In the genomic region with DNA sequence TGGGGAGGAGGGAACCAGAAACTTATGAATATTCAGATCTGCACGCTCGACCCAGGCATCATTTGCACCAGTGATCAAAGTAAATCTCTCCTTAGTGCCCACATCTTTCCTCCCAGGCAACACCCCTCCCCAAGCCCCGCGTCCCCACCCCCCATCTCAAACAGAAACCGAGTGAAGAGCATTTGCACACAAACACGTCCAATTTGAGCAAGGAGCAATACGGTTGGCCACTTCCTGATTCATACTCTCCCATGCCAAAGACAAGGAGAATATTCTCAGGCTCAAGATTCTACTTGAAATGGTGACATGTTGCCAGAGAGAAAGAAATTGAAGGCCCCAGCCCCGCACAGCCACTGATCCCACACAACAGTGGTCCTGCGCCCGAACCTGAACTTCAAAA, we compare ENCODE assay signal across 12 cellular contexts. TPM values are rescaled to one million over a fixed set of nuclear protein-coding genes. Genes with fewer than 3 reads are reported as not detected.
DNase-seq lines count a peak whose midpoint lies in the region; ATAC-seq and TF ChIP-seq lines count a peak whose summit lies in the region.
"Had no signal": no experiment of that assay in that cellular context is flagged by ENCODE, and none has a peak within 500 bp of the region (broad histone marks: within the 10 kb centered on the region; RNA-seq: fewer than 3 reads in every experiment).

No MANE protein-coding gene starts in this region.

- peak overlapping the region; percentile 17 for H3K4me3 Mint-ChIP-seq in T-helper 1 cell treated with Interleukin-12 subunit alpha and Interleukin-12 subunit beta and Interleukin-4 antibody, amounts not matched to agents 30 μg/mL and 1 μg/mL, for 36 hours

- H3K4me2 ChIP-seq in skeletal muscle satellite cell (ENCODE audit: low read length), result peak overlapping the region; percentile 68

- 47 to 52% methylated on average over 3 to 4 of the region's 10 CpGs for whole genome bisulfite sequencing in gastroesophageal sphincter (ENCODE audit: low coverage in 1 of 2), 2 donors

- H3K9me3 ChIP-seq in RWPE2 (ENCODE audit: severe bottlenecking) (no peaks in the 10 kb centered on the region), gastroesophageal sphincter (no peaks in the 10 kb centered on the region), skeletal muscle satellite cell (replicated peaks; ENCODE audit: low read length) (no peaks in the 10 kb centered on the region)

- no peak for TF ChIP-seq POLR2A in gastroesophageal sphincter (IDR thresholded peaks at IDR 0.05)

- no peaks in the 10 kb centered on the region for H3K27me3 ChIP-seq in RWPE2 (ENCODE audit: insufficient read depth, poor library complexity, severe bottlenecking)
- H3K27me3 ChIP-seq in gastroesophageal sphincter, result no peaks in the 10 kb centered on the region
- H3K27me3 ChIP-seq in skeletal muscle satellite cell (ENCODE audit: control insufficient read depth, insufficient read depth, low read length), result no peaks in the 10 kb centered on the region

- no peak for DNase-seq in T-helper 1 cell
- DNase-seq in RWPE2 (ENCODE audit: low spot score), result no peak
- DNase-seq in middle frontal gyrus (ENCODE audit: extremely low spot score, low spot score), result no peak
- no peak for DNase-seq in stimulated activated CD4-positive, alpha-beta T cell treated with anti-CD3 and anti-CD28 coated beads, Interleukin-2, amount 100 ng/mL, for 24 hours
- no peak for DNase-seq in NK-92 (lab: John Stamatoyannopoulos, UW; ENCODE audit: unreplicated experiment)
- DNase-seq: activated CD4-positive, alpha-beta T cell treated with anti-CD3 and anti-CD28 coated beads for 4 hours; erythroblast; Right ventricle myocardium superior had no signal

- peaks cover 21% of the 10 kb centered on the region for H3K36me3 Mint-ChIP-seq in T-helper 1 cell treated with Interleukin-12 subunit alpha and Interleukin-12 subunit beta and Interleukin-4 antibody, amounts not matched to agents 30 μg/mL and 1 μg/mL, for 36 hours (ENCODE audit: low read depth)

- no peaks in the 10 kb centered on the region for H3K27me3 Mint-ChIP-seq in T-helper 1 cell treated with Interleukin-12 subunit alpha and Interleukin-12 subunit beta and Interleukin-4 antibody, amounts not matched to agents 30 μg/mL and 1 μg/mL, for 36 hours (ENCODE audit: low read depth)

- no peak overlapping the region for H3K4me3 ChIP-seq in RWPE2 (ENCODE audit: severe bottlenecking)
- peak overlapping the region in 1 of 2 donors; percentile 6 for H3K4me3 ChIP-seq in gastroesophageal sphincter
- peak overlapping the region; percentile 35 for H3K4me3 ChIP-seq in skeletal muscle satellite cell (ENCODE audit: low read length)

- H3K27ac ChIP-seq in RWPE2 (ENCODE audit: poor library complexity, severe bottlenecking) (peak overlapping the region; percentile 76), gastroesophageal sphincter (peak overlapping the region in 3 of 4 donors; percentile 9 to 49 (median 46))
- H3K27ac ChIP-seq: parathyroid adenoma had no signal

- H3K27ac Mint-ChIP-seq in T-helper 1 cell treated with Interleukin-12 subunit alpha and Interleukin-12 subunit beta and Interleukin-4 antibody, amounts not matched to agents 30 μg/mL and 1 μg/mL, for 36 hours, result no peak overlapping the region

- H3K36me3 ChIP-seq in RWPE2 (ENCODE audit: low read depth), result peaks cover 11% of the 10 kb centered on the region
- H3K36me3 ChIP-seq in gastroesophageal sphincter, result peaks cover 0 to 28% of the 10 kb centered on the region in 2 donors
- peaks cover 16% of the 10 kb centered on the region for H3K36me3 ChIP-seq in skeletal muscle satellite cell (ENCODE audit: insufficient read depth, low read length)

- no peaks in the 10 kb centered on the region for H3K9me3 Mint-ChIP-seq in T-helper 1 cell treated with Interleukin-12 subunit alpha and Interleukin-12 subunit beta and Interleukin-4 antibody, amounts not matched to agents 30 μg/mL and 1 μg/mL, for 36 hours

- ATAC-seq in RWPE2 (ENCODE audit: low read depth), result no peak
- ATAC-seq in gastroesophageal sphincter, result no peak

- no peak for TF ChIP-seq EP300 in gastroesophageal sphincter (IDR thresholded peaks at IDR 0.05)

- H3K9ac ChIP-seq in skeletal muscle satellite cell (ENCODE audit: low read depth, low read length), result peak overlapping the region; percentile 29
- H3K9ac ChIP-seq: parathyroid adenoma had no signal

- TF ChIP-seq CTCF in RWPE2 (IDR thresholded peaks at IDR 0.05; ENCODE audit: poor library complexity, severe bottlenecking) (no peak), gastroesophageal sphincter (IDR thresholded peaks at IDR 0.05) (no peak)

- H3K4me1 ChIP-seq in RWPE2 (ENCODE audit: insufficient read depth, poor library complexity, severe bottlenecking) (peaks cover 25% of the 10 kb centered on the region), gastroesophageal sphincter (peaks cover 6 to 96% (median 10%) of the 10 kb centered on the region in 3 donors), skeletal muscle satellite cell (ENCODE audit: control insufficient read depth, insufficient read depth, low read length) (peaks cover 47% of the 10 kb centered on the region)

- peaks cover 45% of the 10 kb centered on the region for H3K4me1 Mint-ChIP-seq in T-helper 1 cell treated with Interleukin-12 subunit alpha and Interleukin-12 subunit beta and Interleukin-4 antibody, amounts not matched to agents 30 μg/mL and 1 μg/mL, for 36 hours (ENCODE audit: low read depth)

RNA-seq across cellular contexts. Expression of a gene that starts 7.1 kb away (rescaled TPM):
- total RNA-seq in gastroesophageal sphincter, result 100 to 1,000 TPM; 116 to 172 (median 136) TPM
- 19.4 and 22.6 TPM in 2 replicates for total RNA-seq in skeletal muscle satellite cell (2012; rRNA removed)
